ENCODE assay signal across 28 cellular contexts in genomic region chrX:74284391-74284952, GRCh38. TPM values are rescaled to one million over a fixed set of nuclear protein-coding genes. Genes with fewer than 3 reads are reported as not detected.
"Had no signal": no experiment of that assay in that cellular context is flagged by ENCODE, and none has a peak within 500 bp of the region (broad histone marks: within the 10 kb centered on the region; RNA-seq: fewer than 3 reads in every experiment).

No MANE protein-coding gene starts in this region.

- H3K27ac ChIP-seq: adrenal gland, neutrophil, pancreas, right lobe of liver had no signal

- H3K4me3 ChIP-seq: adrenal gland, esophagus muscularis mucosa, lung, pancreas, right lobe of liver, smooth muscle cell, stomach had no signal

- ATAC-seq: activated naive CD4-positive, alpha-beta T cell treated with anti-CD3 and anti-CD28 coated beads, Interleukin-2, amount 50 U/mL, for 72 hours; left lobe of liver; natural killer cell treated with Interleukin-12 subunit alpha and Interleukin-12 subunit beta and Interleukin-15 and Interleukin-18, amount 100 ng/mL, for 72 hours; pancreas; right lobe of liver had no signal

- H3K4me1 ChIP-seq: right lobe of liver had no signal

- H3K4me3 Mint-ChIP-seq: activated B cell treated with CpG ODN at 0.5 μM for 24 hours; dendritic cell treated with granulocyte-macrophage colony-stimulating factor and Interleukin-4, amounts not matched to agents 40 ng/mL and 50 ng/mL, for 4 days; natural killer cell treated with Interleukin-12 subunit alpha and Interleukin-12 subunit beta and Interleukin-15 and Interleukin-18, amount 100 ng/mL, for 72 hours had no signal

- H3K9me3 Mint-ChIP-seq: activated B cell treated with CpG ODN at 0.5 μM for 24 hours; activated naive CD4-positive, alpha-beta T cell treated with anti-CD3 and anti-CD28 coated beads, Interleukin-2, amount 50 U/mL, for 72 hours; dendritic cell treated with granulocyte-macrophage colony-stimulating factor and Interleukin-4, amounts not matched to agents 40 ng/mL and 50 ng/mL, for 4 days; natural killer cell treated with Interleukin-12 subunit alpha and Interleukin-12 subunit beta and Interleukin-15 and Interleukin-18, amount 100 ng/mL, for 72 hours had no signal

- H3K27me3 ChIP-seq: adrenal gland, esophagus muscularis mucosa, neutrophil, right lobe of liver, stomach had no signal

- H3K9me3 ChIP-seq: adrenal gland, esophagus muscularis mucosa, neutrophil, pancreas, right lobe of liver, stomach had no signal

- H3K27ac Mint-ChIP-seq: activated B cell treated with CpG ODN at 0.5 μM for 24 hours; activated naive CD4-positive, alpha-beta T cell treated with anti-CD3 and anti-CD28 coated beads, Interleukin-2, amount 50 U/mL, for 72 hours; dendritic cell treated with granulocyte-macrophage colony-stimulating factor and Interleukin-4, amounts not matched to agents 40 ng/mL and 50 ng/mL, for 4 days; natural killer cell treated with Interleukin-12 subunit alpha and Interleukin-12 subunit beta and Interleukin-15 and Interleukin-18, amount 100 ng/mL, for 72 hours had no signal

- DNase-seq: activated B cell treated with CpG ODN at 0.5 μM for 24 hours; activated CD4-positive, alpha-beta T cell treated with anti-CD3 and anti-CD28 coated beads for 48 hours; activated CD8-positive, alpha-beta memory T cell treated with anti-CD3 and anti-CD28 coated beads for 24 hours; activated CD8-positive, alpha-beta memory T cell treated with anti-CD3 and anti-CD28 coated beads, Interleukin-2, amount 50 U/mL, for 48 hours; activated effector memory CD4-positive, alpha-beta T cell treated with anti-CD3 and anti-CD28 coated beads, Interleukin-2, amount 50 U/mL, for 16 hours; activated T-cell treated with anti-CD3 and anti-CD28 coated beads, Interleukin-2, amount 50 U/mL, for 48 hours; adrenal gland; effector CD8-positive, alpha-beta T cell; hippocampal formation; kidney; pancreas; right lobe of liver; stimulated activated CD4-positive, alpha-beta T cell treated with anti-CD3 and anti-CD28 coated beads, Interleukin-4, amount 100 ng/mL, for 1 hour; stomach had no signal

- H3K4me2 ChIP-seq: smooth muscle cell had no signal

- H3K27me3 Mint-ChIP-seq: activated B cell treated with CpG ODN at 0.5 μM for 24 hours; dendritic cell treated with granulocyte-macrophage colony-stimulating factor and Interleukin-4, amounts not matched to agents 40 ng/mL and 50 ng/mL, for 4 days had no signal

RNA-seq across cellular contexts. Expression of gene ZCCHC13, which starts 19.5 kb away (rescaled TPM):
- total RNA-seq: activated B cell treated with CpG ODN at 0.5 μM for 24 hours; activated naive CD4-positive, alpha-beta T cell treated with anti-CD3 and anti-CD28 coated beads, Interleukin-2, amount 50 U/mL, for 72 hours; adrenal gland; cerebellum; endothelial cell of umbilical vein; esophagus muscularis mucosa; glomerular endothelial cell; kidney; left lobe of liver; lung; natural killer cell treated with Interleukin-12 subunit alpha and Interleukin-12 subunit beta and Interleukin-15 and Interleukin-18, amount 100 ng/mL, for 72 hours; pancreas; right lobe of liver; smooth muscle cell; stomach; T-helper 2 cell treated with Interferon-gamma antibody and Interleukin-4, amounts not matched to agents 100 ng/mL and 5 ng/mL, for 36 hours; temporal lobe; ureter had no signal
- polyA plus RNA-seq: adrenal gland, endothelial cell of umbilical vein, lung, pancreas, smooth muscle cell, stomach had no signal
